37 cellular contexts compared by ENCODE assay signal in the genomic region with DNA sequence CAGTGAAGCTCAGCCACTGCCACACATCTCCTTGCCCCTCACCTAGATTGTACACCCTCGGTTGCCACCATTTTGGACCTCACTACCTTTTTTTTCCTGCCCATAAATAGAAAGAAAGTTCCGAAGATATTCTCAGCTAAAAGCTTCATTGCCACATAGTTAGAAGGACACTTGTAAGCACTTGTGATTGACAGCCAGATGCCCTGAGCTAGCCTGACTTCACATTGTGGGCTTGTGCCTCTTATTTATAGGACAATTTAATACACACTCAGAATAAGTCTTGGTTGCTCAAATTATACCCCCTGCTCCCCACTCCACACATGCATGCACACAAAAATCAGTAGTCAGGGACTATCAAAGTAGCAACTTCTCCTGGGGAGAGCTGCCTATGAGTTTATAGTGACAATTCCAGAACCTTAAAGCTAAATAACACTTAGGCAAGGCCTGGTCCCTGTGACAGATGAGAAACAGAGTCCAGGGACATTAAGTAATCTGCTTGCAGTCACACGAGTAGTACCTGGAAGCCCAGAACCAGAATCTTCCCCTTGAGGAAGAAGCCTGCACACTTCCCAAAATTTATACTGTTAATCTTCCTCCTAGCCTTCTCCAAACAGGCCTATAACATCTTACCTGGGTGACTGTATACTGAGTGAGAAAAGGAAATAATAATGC.
"Had no signal": no experiment of that assay in that cellular context is flagged by ENCODE, and none has a peak within 500 bp of the region (broad histone marks: within the 10 kb centered on the region; RNA-seq: fewer than 3 reads in every experiment).

No MANE protein-coding gene starts in this region.

- H3K9me3 Mint-ChIP-seq: activated T-helper 1 cell treated with anti-CD3 and anti-CD28 coated beads, Interleukin-12 subunit alpha, Interleukin-12 subunit beta, Interleukin-2, Interleukin-4 antibody, amounts not matched to agents 30 ng/mL and 10 ng/mL and 1 ng/mL, durations not matched to agents 14 hours and 24 hours and 36 hours had no signal

- H3K27ac Mint-ChIP-seq: activated B cell treated with CpG ODN at 0.5 μM for 24 hours; activated CD4-positive, alpha-beta memory T cell treated with anti-CD3 and anti-CD28 coated beads for 36 hours; activated naive CD4-positive, alpha-beta T cell treated with anti-CD3 and anti-CD28 coated beads for 36 hours; activated naive CD4-positive, alpha-beta T cell treated with anti-CD3 and anti-CD28 coated beads, Interleukin-2, amount 50 U/mL, for 72 hours; activated T-helper 1 cell treated with anti-CD3 and anti-CD28 coated beads, Interleukin-12 subunit alpha, Interleukin-12 subunit beta, Interleukin-2, Interleukin-4 antibody, amounts not matched to agents 30 ng/mL and 10 ng/mL and 1 ng/mL, durations not matched to agents 14 hours and 24 hours and 36 hours; T-cell had no signal

- H3K4me3 ChIP-seq: MG63, Peyer's patch, SJSA1 had no signal

- H3K36me3 ChIP-seq: MG63, Peyer's patch, SJSA1 had no signal

- H3K9me3 ChIP-seq: MG63, Peyer's patch had no signal

- H3K4me1 ChIP-seq: Peyer's patch, SJSA1 had no signal

- H3K27ac ChIP-seq: Peyer's patch, SJSA1, VCaP had no signal

- H3K27me3 ChIP-seq: MG63, Peyer's patch, SJSA1 had no signal

- H3K4me1 Mint-ChIP-seq: activated B cell treated with CpG ODN at 0.5 μM for 24 hours, T-cell had no signal

- DNase-seq: activated B cell treated with CpG ODN at 0.5 μM for 24 hours; activated CD4-positive, alpha-beta memory T cell treated with anti-CD3 and anti-CD28 coated beads for 36 hours; activated CD4-positive, alpha-beta T cell treated with anti-CD3 and anti-CD28 coated beads for 4 hours; activated CD4-positive, alpha-beta T cell treated with anti-CD3 and anti-CD28 coated beads, Interleukin-2, amount 50 U/mL, for 1 hour; activated CD4-positive, CD25-positive, alpha-beta regulatory T cell treated with anti-CD3 and anti-CD28 coated beads, Interleukin-2, amount 50 U/mL, for 72 hours; activated CD8-positive, alpha-beta memory T cell treated with anti-CD3 and anti-CD28 coated beads, Interleukin-2, amount 50 U/mL, for 4 hours; activated gamma-delta T cell treated with Interleukin-2 at 50 U/mL for 16 hours; activated naive CD4-positive, alpha-beta T cell treated with anti-CD3 and anti-CD28 coated beads for 36 hours; activated T-cell treated with anti-CD3 and anti-CD28 coated beads for 4 hours; activated T-cell treated with anti-CD3 and anti-CD28 coated beads, Interleukin-2, amount 50 U/mL, for 4 hours; aorta; Kasumi-1; KBM-7; MG63; NCI-H1048; NCI-H1417; NCI-H146; NCI-H187; NCI-H2029 treated with DMSO at 0.1 percent for 48 hours; NCI-H2107; NCI-H2171; NCI-H510A; NCI-H526; NCI-H748 treated with DMSO at 0.1 percent for 48 hours; NK-92 treated with Interleukin-12 subunit alpha and Interleukin-12 subunit beta, amount 100 ng/mL, for 24 hours; PC-3; Peyer's patch; RPMI8226; SHP77 treated with DMSO at 0.1 percent for 48 hours; T-cell; T-helper 2 cell; T-helper 9 cell had no signal

- H3K36me3 Mint-ChIP-seq: activated CD4-positive, alpha-beta memory T cell treated with anti-CD3 and anti-CD28 coated beads for 36 hours; T-cell had no signal

- H3K27me3 Mint-ChIP-seq: activated B cell treated with CpG ODN at 0.5 μM for 24 hours; activated CD4-positive, alpha-beta memory T cell treated with anti-CD3 and anti-CD28 coated beads for 36 hours; T-cell had no signal

- H3K4me3 Mint-ChIP-seq: activated B cell treated with CpG ODN at 0.5 μM for 24 hours; activated CD4-positive, alpha-beta memory T cell treated with anti-CD3 and anti-CD28 coated beads for 36 hours; activated naive CD4-positive, alpha-beta T cell treated with anti-CD3 and anti-CD28 coated beads for 36 hours; activated T-cell treated with anti-CD3 and anti-CD28 coated beads, Interleukin-2, amount 50 U/mL, for 4 hours; activated T-helper 1 cell treated with anti-CD3 and anti-CD28 coated beads, Interleukin-12 subunit alpha, Interleukin-12 subunit beta, Interleukin-2, Interleukin-4 antibody, amounts not matched to agents 30 ng/mL and 10 ng/mL and 1 ng/mL, durations not matched to agents 14 hours and 24 hours and 36 hours; T-cell had no signal

- ATAC-seq: activated naive CD4-positive, alpha-beta T cell treated with anti-CD3 and anti-CD28 coated beads, Interleukin-2, amount 50 U/mL, for 72 hours; activated T-cell treated with anti-CD3 and anti-CD28 coated beads, Interleukin-2, amount 50 U/mL, for 4 hours; PC-3; SK-N-SH treated with all-trans-retinoic acid at 6 μM for 48 hours; T-cell had no signal
